8 cellular contexts compared by ENCODE assay signal in genomic region chr17:78745407-78746088, GRCh38.
DNase-seq lines count a peak whose midpoint lies in the region; ATAC-seq and TF ChIP-seq lines count a peak whose summit lies in the region.

No MANE protein-coding gene starts in this region.

- peaks cover 3% of the 10 kb centered on the region for H3K36me3 ChIP-seq in GM06990 (ENCODE audit: control insufficient read depth, insufficient read depth, low read length)
- no peaks in the 10 kb centered on the region for H3K36me3 ChIP-seq in SU-DHL-6 (ENCODE audit: low read length)

- in situ Hi-C loops in ACHN (cut with HindIII; ENCODE audit: low pct_ligation_motif_present, low pct_unique_long_range_greater_than_20kb, low sequenced_read_pairs): no loop called here

- TF ChIP-seq CTCF in GM06990 (IDR thresholded peaks at IDR 0.05; ENCODE audit: insufficient read depth, low read length, poor library complexity, severe bottlenecking) (peak; percentile 32), SU-DHL-6 (IDR thresholded peaks at IDR 0.05; ENCODE audit: insufficient read depth, low read length, poor library complexity, severe bottlenecking) (peak; percentile 38)

- H3K9me2 ChIP-seq in SU-DHL-6 (replicated peaks; ENCODE audit: insufficient read depth, low read length): no peaks in the 10 kb centered on the region

- H2AFZ ChIP-seq in SU-DHL-6 (ENCODE audit: low read depth, low read length, severe bottlenecking): no peak overlapping the region

- peaks cover 37% of the 10 kb centered on the region for H3F3A ChIP-seq in SU-DHL-6 (ENCODE audit: insufficient read depth)

- no peaks in the 10 kb centered on the region for H3K27me3 ChIP-seq in GM06990 (replicated peaks; ENCODE audit: control insufficient read depth, insufficient read depth, low read length)
- no peaks in the 10 kb centered on the region for H3K27me3 ChIP-seq in SU-DHL-6 (ENCODE audit: low read length)

- peak overlapping the region; percentile 52 for H3K27ac ChIP-seq in SU-DHL-6 (ENCODE audit: low read depth, low read length)

- H3K9ac ChIP-seq in SU-DHL-6 (ENCODE audit: low read length): peak overlapping the region; percentile 29

- no peaks in the 10 kb centered on the region for H3K9me3 ChIP-seq in SU-DHL-6 (ENCODE audit: insufficient read depth, low read length)

- H3K4me3 ChIP-seq in GM06990 (replicated peaks; ENCODE audit: low read depth, low read length) (no peak overlapping the region), SU-DHL-6 (ENCODE audit: insufficient read depth, low read length, poor library complexity, severe bottlenecking) (peak overlapping the region; percentile 7)

- peaks cover 73% of the 10 kb centered on the region for H3K79me2 ChIP-seq in SU-DHL-6 (ENCODE audit: insufficient read depth, low read length)

- no peak for ATAC-seq in HG02642 (IDR thresholded peaks at IDR 0.05; ENCODE audit: poor library complexity, unreplicated experiment)
- ATAC-seq in GM19035 (IDR thresholded peaks at IDR 0.05; ENCODE audit: unreplicated experiment): no peak
- no peak for ATAC-seq in HG02852 (IDR thresholded peaks at IDR 0.05; ENCODE audit: unreplicated experiment)

- peak overlapping the region; percentile 68 for H3K4me2 ChIP-seq in SU-DHL-6 (ENCODE audit: low read depth, low read length, poor library complexity, severe bottlenecking)

- peak; percentile 45 for DNase-seq in ACHN
- DNase-seq in GM06990 (ENCODE audit: extremely low read depth, insufficient read length): no peak
- DNase-seq in cerebellar cortex (ENCODE audit: low spot score): peak; percentile 74
- DNase-seq in middle frontal gyrus (ENCODE audit: extremely low spot score, low spot score): peak; percentile 16

- H4K20me1 ChIP-seq in SU-DHL-6 (ENCODE audit: low read depth, low read length): no peaks in the 10 kb centered on the region
